14 cellular contexts compared by ENCODE assay signal in genomic region chr11:132064987-132065620, GRCh38.
DNase-seq lines count a peak whose midpoint lies in the region; ATAC-seq and TF ChIP-seq lines count a peak whose summit lies in the region.
"Had no signal": no experiment of that assay in that cellular context is flagged by ENCODE, and none has a peak within 500 bp of the region (broad histone marks: within the 10 kb centered on the region; RNA-seq: fewer than 3 reads in every experiment).

No MANE protein-coding gene starts in this region.

- H3K4me1 ChIP-seq in fibroblast of lung (ENCODE audit: control insufficient read depth, extremely low read depth, insufficient read depth, low read length) (peaks cover 26% of the 10 kb centered on the region), HAP-1 (no peaks in the 10 kb centered on the region)
- H3K4me1 ChIP-seq: tibial artery had no signal

- H3K27ac Mint-ChIP-seq in osteocyte (ENCODE audit: unreplicated experiment), result peak overlapping the region; percentile 91
- no peak overlapping the region for H3K27ac Mint-ChIP-seq in stimulated activated naive CD8-positive, alpha-beta T cell treated with anti-CD3 and anti-CD28 coated beads, Interleukin-15, amount 100 ng/mL, for 72 hours
- H3K27ac Mint-ChIP-seq: activated naive CD8-positive, alpha-beta T cell treated with anti-CD3 and anti-CD28 coated beads, Interleukin-2, amount 10 ng/mL, durations not matched to agents 7 days and 5 days had no signal

- H3K36me3 ChIP-seq in fibroblast of lung (ENCODE audit: control insufficient read depth, insufficient read depth, low read length) (no peaks in the 10 kb centered on the region), HAP-1 (replicated peaks) (no peaks in the 10 kb centered on the region)
- H3K36me3 ChIP-seq: tibial artery had no signal

- H3K79me2 ChIP-seq in fibroblast of lung (ENCODE audit: control insufficient read depth, insufficient read depth, low read length), result no peaks in the 10 kb centered on the region

- no peaks in the 10 kb centered on the region for H3K9me3 Mint-ChIP-seq in osteocyte (ENCODE audit: unreplicated experiment)
- H3K9me3 Mint-ChIP-seq in stimulated activated naive CD8-positive, alpha-beta T cell treated with anti-CD3 and anti-CD28 coated beads, Interleukin-15, amount 100 ng/mL, for 72 hours, result peaks cover 2 to 9% of the 10 kb centered on the region in 2 donors

- no peak overlapping the region for H3K9ac ChIP-seq in fibroblast of lung (ENCODE audit: insufficient read depth, low read length)

- H3K27me3 ChIP-seq in fibroblast of lung (ENCODE audit: control insufficient read depth, insufficient read depth, low read length), result no peaks in the 10 kb centered on the region
- no peaks in the 10 kb centered on the region for H3K27me3 ChIP-seq in HAP-1 (ENCODE audit: low read depth)
- H3K27me3 ChIP-seq: tibial artery had no signal

- H3K9me3 ChIP-seq in fibroblast of lung (ENCODE audit: control insufficient read depth, insufficient read depth, low read depth, low read length) (no peaks in the 10 kb centered on the region), HAP-1 (no peaks in the 10 kb centered on the region)
- H3K9me3 ChIP-seq: tibial artery had no signal

- DNase-seq in Daoy (ENCODE audit: low read depth) (peak; percentile 96), RPMI7951 (ENCODE audit: low read depth) (peak; percentile 100), fibroblast of lung (ENCODE audit: low read depth in 2 of 2) (peak; percentile 95 to 100), osteocyte (ENCODE audit: extremely low spot score, unreplicated experiment) (peak; percentile 87), HAP-1 (ENCODE audit: low spot score in 2 of 2) (no peak)
- no peak for DNase-seq in stimulated activated naive CD8-positive, alpha-beta T cell treated with anti-CD3 and anti-CD28 coated beads, Interleukin-15, amount 100 ng/mL, for 72 hours
- DNase-seq in activated CD4-positive, alpha-beta T cell treated with anti-CD3 and anti-CD28 coated beads for 48 hours, result no peak
- DNase-seq: activated naive CD8-positive, alpha-beta T cell treated with anti-CD3 and anti-CD28 coated beads, Interleukin-2, amount 10 ng/mL, durations not matched to agents 7 days and 5 days; glutamatergic neuron; NCI-H748 treated with DMSO at 0.1 percent for 48 hours; stimulated activated CD4-positive, alpha-beta T cell treated with anti-CD3 and anti-CD28 coated beads, Interleukin-4, amount 100 ng/mL, for 1 hour had no signal

- H3K36me3 Mint-ChIP-seq in osteocyte (ENCODE audit: unreplicated experiment), result peaks cover 6% of the 10 kb centered on the region
- H3K36me3 Mint-ChIP-seq: activated naive CD8-positive, alpha-beta T cell treated with anti-CD3 and anti-CD28 coated beads, Interleukin-2, amount 10 ng/mL, durations not matched to agents 7 days and 5 days had no signal

- TF ChIP-seq CTCF in fibroblast of lung (conservative IDR thresholded peaks at IDR 0.05 in 1 of 2, IDR thresholded peaks at IDR 0.05 in 1 of 2; ENCODE audit: low read depth in 1 of 2, low read length in 2 of 2) (no peak), osteocyte (IDR thresholded peaks at IDR 0.05) (no peak)

- no peak overlapping the region for H3K4me3 ChIP-seq in fibroblast of lung (replicated peaks in 1 of 4; ENCODE audit: control extremely low read depth in 1 of 4, insufficient read depth in 1 of 4, low read depth in 3 of 4, low read length in 4 of 4)
- H3K4me3 ChIP-seq in HAP-1, result no peak overlapping the region
- H3K4me3 ChIP-seq: K562, tibial artery had no signal

- peak overlapping the region; percentile 13 for H3K4me2 ChIP-seq in fibroblast of lung (ENCODE audit: extremely low read depth, insufficient read depth, low read length)

- no peaks in the 10 kb centered on the region for H3K27me3 Mint-ChIP-seq in osteocyte (ENCODE audit: unreplicated experiment)
- H3K27me3 Mint-ChIP-seq in stimulated activated naive CD8-positive, alpha-beta T cell treated with anti-CD3 and anti-CD28 coated beads, Interleukin-15, amount 100 ng/mL, for 72 hours, result no peaks in the 10 kb centered on the region
- H3K27me3 Mint-ChIP-seq: activated naive CD8-positive, alpha-beta T cell treated with anti-CD3 and anti-CD28 coated beads, Interleukin-2, amount 10 ng/mL, durations not matched to agents 7 days and 5 days had no signal

- ATAC-seq in stimulated activated naive CD8-positive, alpha-beta T cell treated with anti-CD3 and anti-CD28 coated beads, Interleukin-15, amount 100 ng/mL, for 72 hours, result no peak
- ATAC-seq in GM18909 (IDR thresholded peaks at IDR 0.05; ENCODE audit: poor library complexity, unreplicated experiment), result no peak
- ATAC-seq: K562 had no signal

- no peak overlapping the region for H2AFZ ChIP-seq in fibroblast of lung (ENCODE audit: low read length)

- peak overlapping the region; percentile 1 for H3K4me3 Mint-ChIP-seq in osteocyte (ENCODE audit: unreplicated experiment)
- no peak overlapping the region for H3K4me3 Mint-ChIP-seq in stimulated activated naive CD8-positive, alpha-beta T cell treated with anti-CD3 and anti-CD28 coated beads, Interleukin-15, amount 100 ng/mL, for 72 hours
- H3K4me3 Mint-ChIP-seq: activated naive CD8-positive, alpha-beta T cell treated with anti-CD3 and anti-CD28 coated beads, Interleukin-2, amount 10 ng/mL, durations not matched to agents 7 days and 5 days had no signal

- in situ Hi-C loops in HAP-1 (cut with MboI; ENCODE audit: low sequenced_read_pairs), result no loop called here

- peaks cover 73% of the 10 kb centered on the region for H3K4me1 Mint-ChIP-seq in osteocyte (ENCODE audit: unreplicated experiment)
- H3K4me1 Mint-ChIP-seq in stimulated activated naive CD8-positive, alpha-beta T cell treated with anti-CD3 and anti-CD28 coated beads, Interleukin-15, amount 100 ng/mL, for 72 hours, result no peaks in the 10 kb centered on the region
- H3K4me1 Mint-ChIP-seq: activated naive CD8-positive, alpha-beta T cell treated with anti-CD3 and anti-CD28 coated beads, Interleukin-2, amount 10 ng/mL, durations not matched to agents 7 days and 5 days had no signal

- peak overlapping the region; percentile 46 for H3K27ac ChIP-seq in fibroblast of lung (ENCODE audit: insufficient read depth, low read length)
- H3K27ac ChIP-seq: tibial artery had no signal

- no peaks in the 10 kb centered on the region for H4K20me1 ChIP-seq in fibroblast of lung (ENCODE audit: control insufficient read depth, extremely low read depth, insufficient read depth, low read length)

Comparison
In these comparisons a context has a peak if more than half of its experiments do, and no peak if none do; other contexts are left out.
1. DNase-seq: peak in Daoy (single experiment), RPMI7951 (single experiment), fibroblast of lung (2 of 2) and osteocyte (single experiment); none in HAP-1 (0 of 2), stimulated activated naive CD8-positive, alpha-beta T cell treated with anti-CD3 and anti-CD28 coated beads, Interleukin-15, amount 100 ng/mL, for 72 hours (0 of 2) and activated CD4-positive, alpha-beta T cell treated with anti-CD3 and anti-CD28 coated beads for 48 hours (single experiment).